ENCODE assay signal across 19 cellular contexts in the genomic region with DNA sequence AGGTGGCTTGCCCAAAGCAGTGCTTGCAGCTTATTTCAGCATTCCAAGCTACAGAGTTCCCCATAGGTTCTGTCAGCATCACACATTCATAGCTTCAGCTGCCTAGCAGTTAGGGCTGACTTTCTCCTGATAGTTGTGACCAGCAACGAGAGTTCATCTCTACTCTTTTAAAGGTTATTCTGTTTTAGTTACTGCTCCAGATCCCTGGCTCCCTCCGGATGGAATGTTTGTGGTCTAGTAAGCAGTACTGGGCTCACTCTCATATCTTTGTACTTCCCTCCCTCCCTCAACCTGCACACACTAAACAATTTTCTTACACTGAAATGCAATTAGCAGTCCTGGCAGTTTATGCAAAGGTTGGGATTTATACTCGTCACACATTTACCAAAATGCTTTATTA. TPM values are rescaled to one million over a fixed set of nuclear protein-coding genes. Genes with fewer than 3 reads are reported as not detected.
A peak's percentile ranks its signal among the peaks of the same experiment; 100 is the strongest.
DNase-seq lines count a peak whose midpoint lies in the region; TF ChIP-seq lines count a peak whose summit lies in the region.
"Had no signal": no experiment of that assay in that cellular context is flagged by ENCODE, and none has a peak within 500 bp of the region (broad histone marks: within the 10 kb centered on the region; RNA-seq: fewer than 3 reads in every experiment).

No MANE protein-coding gene starts in this region.

- no peaks in the 10 kb centered on the region for H3K36me3 ChIP-seq in kidney epithelial cell (ENCODE audit: control insufficient read depth, insufficient read depth, low read length)
- no peaks in the 10 kb centered on the region for H3K36me3 ChIP-seq in sigmoid colon
- no peaks in the 10 kb centered on the region for H3K36me3 ChIP-seq in Peyer's patch
- H3K36me3 ChIP-seq: gastrocnemius medialis, ovary had no signal

- TF ChIP-seq CTCF in H9 (conservative IDR thresholded peaks at IDR 0.05) (no peak), kidney epithelial cell (IDR thresholded peaks at IDR 0.05; ENCODE audit: insufficient read depth, low read length, poor library complexity, severe bottlenecking) (no peak), sigmoid colon (IDR thresholded peaks at IDR 0.05) (no peak), Peyer's patch (IDR thresholded peaks at IDR 0.05) (no peak)

- no peaks in the 10 kb centered on the region for H4K20me1 ChIP-seq in H9 (ENCODE audit: control insufficient read depth, insufficient read depth, insufficient read length)

- H3K9me3 Mint-ChIP-seq in H9, result no peaks in the 10 kb centered on the region

- no peak overlapping the region for H3K4ac ChIP-seq in H9 (ENCODE audit: low read depth, low read length)

- no peaks in the 10 kb centered on the region for H3K23me2 ChIP-seq in H9 (ENCODE audit: insufficient read length, low read depth, low read length, poor library complexity, severe bottlenecking)

- H3K14ac ChIP-seq in H9 (ENCODE audit: insufficient read depth, low read length), result no peak overlapping the region

- H3K27me3 ChIP-seq in H9 (ENCODE audit: insufficient read depth, low read length) (no peaks in the 10 kb centered on the region), kidney epithelial cell (ENCODE audit: control insufficient read depth, insufficient read depth, low read length) (no peaks in the 10 kb centered on the region), sigmoid colon (no peaks in the 10 kb centered on the region), Peyer's patch (no peaks in the 10 kb centered on the region)
- H3K27me3 ChIP-seq: gastrocnemius medialis, ovary, testis had no signal

- CTCF ChIA-PET in HEK293T (lab: Yijun Ruan, JAX), result no interaction called here

- no peak overlapping the region for H4K8ac ChIP-seq in H9 (replicated peaks; ENCODE audit: insufficient read length, low read depth, low read length)

- H4K5ac ChIP-seq in H9 (ENCODE audit: insufficient read length, low read depth, low read length), result no peak overlapping the region

- WGBS in H9 (ENCODE audit: extremely low coverage, insufficient read length, low lambda C conversion rate), result no CpG with 5 or more reads among the region's 3 CpGs
- 76 to 78% methylated on average over 3 of the region's 3 CpGs for WGBS in sigmoid colon, 2 donors

- no peak overlapping the region for H3K27ac ChIP-seq in H9 (ENCODE audit: insufficient read length, low read depth, low read length)
- H3K27ac ChIP-seq in sigmoid colon, result peak overlapping the region; percentile 28 to 80 (median 74)
- H3K27ac ChIP-seq in Peyer's patch, result no peak overlapping the region
- H3K27ac ChIP-seq: gastrocnemius medialis, SK-N-MC had no signal

- no peak overlapping the region for H2BK15ac ChIP-seq in H9 (ENCODE audit: low read depth, low read length)

- H2AFZ ChIP-seq in H9 (ENCODE audit: low read length), result no peak overlapping the region

- no peak overlapping the region for H2BK20ac ChIP-seq in H9 (ENCODE audit: low read depth, low read length, poor library complexity, severe bottlenecking)

- peaks cover 55 to 66% of the 10 kb centered on the region in 2 experiments for H3K4me1 Mint-ChIP-seq in H9

- peaks cover 4% of the 10 kb centered on the region; the same call in 1 of the 2 replicates for H3K79me2 ChIP-seq in H9 (ENCODE audit: insufficient read depth, low read length)

- no peak for TF ChIP-seq POLR2A in sigmoid colon (IDR thresholded peaks at IDR 0.05)
- TF ChIP-seq POLR2A in Peyer's patch (IDR thresholded peaks at IDR 0.05), result no peak

- H3K36me3 Mint-ChIP-seq in H9 (ENCODE audit: insufficient read depth in 1 of 3, low read depth in 3 of 3), result no peaks in the 10 kb centered on the region; a peak in 1 of 7 replicates

- H2BK5ac ChIP-seq in H9 (ENCODE audit: insufficient read length, low read length), result no peak overlapping the region

- H3K4me2 ChIP-seq in H9 (ENCODE audit: insufficient read depth, insufficient read length, low read length), result no peak overlapping the region

- no peak overlapping the region for H2AK5ac ChIP-seq in H9 (ENCODE audit: insufficient read length, low read length)

- intact Hi-C loops in sigmoid colon (cut with DNase I), result no loop called here

- no peaks in the 10 kb centered on the region for H3K9me3 ChIP-seq in H9 (ENCODE audit: control insufficient read depth, low read depth, low read length)
- H3K9me3 ChIP-seq in sigmoid colon, result no peaks in the 10 kb centered on the region
- H3K9me3 ChIP-seq in Peyer's patch, result no peaks in the 10 kb centered on the region
- H3K9me3 ChIP-seq: gastrocnemius medialis, ovary, testis had no signal

- H3K27me3 Mint-ChIP-seq in H9 (ENCODE audit: low read depth), result no peaks in the 10 kb centered on the region
- H3K27me3 Mint-ChIP-seq: activated CD8-positive, alpha-beta memory T cell treated with anti-CD3 and anti-CD28 coated beads, Interleukin-2, amount 10 ng/mL, durations not matched to agents 7 days and 5 days had no signal

- H3K4me1 ChIP-seq in H9 (ENCODE audit: insufficient read depth, low read length), result peaks cover 5% of the 10 kb centered on the region; the same call in 1 of the 2 replicates
- peaks cover 0 to 98% (median 81%) of the 10 kb centered on the region in 4 donors for H3K4me1 ChIP-seq in sigmoid colon
- peaks cover 0 to 18% (median 0%) of the 10 kb centered on the region in 4 donors for H3K4me1 ChIP-seq in Peyer's patch

- no peak overlapping the region for H2BK120ac ChIP-seq in H9 (ENCODE audit: low read depth, low read length, poor library complexity, severe bottlenecking)

- no peak overlapping the region for H3K56ac ChIP-seq in H9 (ENCODE audit: insufficient read length, low read depth, low read length)

- peak overlapping the region; percentile 3 for H2BK12ac ChIP-seq in H9 (ENCODE audit: insufficient read length, low read depth, low read length)

- TF ChIP-seq EP300 in sigmoid colon (IDR thresholded peaks at IDR 0.05), result no peak

- H3K79me1 ChIP-seq in H9 (ENCODE audit: insufficient read depth, low read depth, low read length, poor library complexity, severe bottlenecking), result no peaks in the 10 kb centered on the region

- H3K27ac Mint-ChIP-seq in H9, result no peak overlapping the region; a peak in 1 of 7 replicates
- H3K27ac Mint-ChIP-seq: activated CD8-positive, alpha-beta memory T cell treated with anti-CD3 and anti-CD28 coated beads, Interleukin-2, amount 10 ng/mL, durations not matched to agents 7 days and 5 days had no signal

- H3K18ac ChIP-seq in H9 (ENCODE audit: insufficient read length, low read depth, low read length), result no peak overlapping the region

- H3T11ph ChIP-seq in H9 (ENCODE audit: low read length), result no peak overlapping the region

- no peak overlapping the region for H3K9ac ChIP-seq in H9 (ENCODE audit: extremely low read depth, insufficient read length, low read length)

- POLR2A ChIA-PET in HEK293T (lab: Yijun Ruan, JAX), result no interaction called here

- no peak overlapping the region for H3K4me3 Mint-ChIP-seq in H9
- H3K4me3 Mint-ChIP-seq: activated CD8-positive, alpha-beta memory T cell treated with anti-CD3 and anti-CD28 coated beads, Interleukin-2, amount 10 ng/mL, durations not matched to agents 7 days and 5 days had no signal

- H3K4me3 ChIP-seq in kidney epithelial cell (ENCODE audit: low read depth, low read length) (no peak overlapping the region), sigmoid colon (no peak overlapping the region), Peyer's patch (no peak overlapping the region)
- H3K4me3 ChIP-seq: gastrocnemius medialis, ovary, SK-N-MC, testis had no signal

- H4K91ac ChIP-seq in H9 (ENCODE audit: insufficient read length, low read depth, low read length), result no peak overlapping the region

- DNase-seq in H9 (no peak), astrocyte of the hippocampus (ENCODE audit: low read depth, low spot score) (peak; percentile 82), kidney epithelial cell (ENCODE audit: low read depth) (peak; percentile 25), sigmoid colon (no peak), iPS-NIHi7 (ENCODE audit: extremely low spot score) (no peak), Peyer's patch (no peak), HEK293T (ENCODE audit: extremely low spot score) (no peak), NCI-H2029 treated with DMSO at 0.1 percent for 48 hours (lab: John Stamatoyannopoulos, UW) (no peak)
- DNase-seq: activated CD8-positive, alpha-beta memory T cell treated with anti-CD3 and anti-CD28 coated beads, Interleukin-2, amount 10 ng/mL, durations not matched to agents 7 days and 5 days; anterior cingulate cortex; gastrocnemius medialis; GDM1; NCI-H2081 treated with DMSO at 0.1 percent for 48 hours; NCI-H526; ovary; PC-3; testis had no signal

- H3K23ac ChIP-seq in H9 (ENCODE audit: insufficient read length, low read depth, low read length), result no peak overlapping the region

TF ChIP-seq in HEK293T, 16 proteins besides CTCF, POLR2A, EP300 and RAD21:
- TF ChIP-seq ELF4 (IDR thresholded peaks at IDR 0.05), result no peak
- no peak for TF ChIP-seq CTBP1 (IDR thresholded peaks at IDR 0.05; ENCODE audit: borderline replicate concordance)
- no peak for TF ChIP-seq LEF1 (IDR thresholded peaks at IDR 0.05; ENCODE audit: borderline replicate concordance)
- no peak for TF ChIP-seq ARNT (IDR thresholded peaks at IDR 0.05)
- TF ChIP-seq, protein P1, sequence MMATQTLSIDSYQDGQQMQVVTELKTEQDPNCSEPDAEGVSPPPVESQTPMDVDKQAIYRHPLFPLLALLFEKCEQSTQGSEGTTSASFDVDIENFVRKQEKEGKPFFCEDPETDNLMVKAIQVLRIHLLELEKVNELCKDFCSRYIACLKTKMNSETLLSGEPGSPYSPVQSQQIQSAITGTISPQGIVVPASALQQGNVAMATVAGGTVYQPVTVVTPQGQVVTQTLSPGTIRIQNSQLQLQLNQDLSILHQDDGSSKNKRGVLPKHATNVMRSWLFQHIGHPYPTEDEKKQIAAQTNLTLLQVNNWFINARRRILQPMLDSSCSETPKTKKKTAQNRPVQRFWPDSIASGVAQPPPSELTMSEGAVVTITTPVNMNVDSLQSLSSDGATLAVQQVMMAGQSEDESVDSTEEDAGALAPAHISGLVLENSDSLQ (IDR thresholded peaks at IDR 0.05), result no peak
- TF ChIP-seq L3MBTL2 (conservative IDR thresholded peaks at IDR 0.05), result no peak
- TF ChIP-seq HDGF (IDR thresholded peaks at IDR 0.05; ENCODE audit: borderline replicate concordance), result no peak
- TF ChIP-seq FOXM1 (IDR thresholded peaks at IDR 0.05; ENCODE audit: borderline replicate concordance), result no peak
- TF ChIP-seq BHLHE40 (IDR thresholded peaks at IDR 0.05; ENCODE audit: borderline replicate concordance), result no peak
- TF ChIP-seq TARDBP (IDR thresholded peaks at IDR 0.05), result no peak
- TF ChIP-seq SUZ12 (IDR thresholded peaks at IDR 0.05), result no peak
- TF ChIP-seq ZNF384 (IDR thresholded peaks at IDR 0.05), result no peak
- TF ChIP-seq FOXA1 (IDR thresholded peaks at IDR 0.05), result no peak
- TF ChIP-seq FOXK2 (IDR thresholded peaks at IDR 0.05), result no peak
- no peak for TF ChIP-seq NFRKB (IDR thresholded peaks at IDR 0.05)
- TF ChIP-seq SP1 (IDR thresholded peaks at IDR 0.05), result no peak

RNA-seq across cellular contexts. Expression of a gene that starts 43.9 kb away (rescaled TPM):
- total RNA-seq in H9 (2021) (not detected in 2 replicates), kidney epithelial cell (not detected in 2 replicates), sigmoid colon (1 to 10 TPM; 2.4 to 7.7 (median 6.3) TPM), Peyer's patch (1 to 10 TPM in 2 of 4 donors, not detected in 2; 2.5 to 8.3 TPM)
- polyA plus RNA-seq in sigmoid colon, result under 1 TPM in 1 of 3 donors, not detected in 2; 0.28 TPM
- total RNA-seq: PC-3 had no signal
- polyA plus RNA-seq: BJ had no signal

Comparison
In these comparisons a context has a peak if more than half of its experiments do, and no peak if none do; other contexts are left out.
1. DNase-seq: peak in astrocyte of the hippocampus (single experiment) and kidney epithelial cell (single experiment); none in H9 (single experiment), sigmoid colon (single experiment), iPS-NIHi7 (single experiment), Peyer's patch (0 of 3), HEK293T (single experiment) and NCI-H2029 treated with DMSO at 0.1 percent for 48 hours (single experiment).
2. H3K27ac ChIP-seq: peak in sigmoid colon (4 of 4); none in H9 (single experiment) and Peyer's patch (0 of 4).